Comparison of ENCODE assay signal across 20 cellular contexts in genomic region chr20:11050350-11050749, GRCh38.
DNase-seq lines count a peak whose midpoint lies in the region; ATAC-seq, FAIRE-seq and TF ChIP-seq lines count a peak whose summit lies in the region.
"Had no signal": no experiment of that assay in that cellular context is flagged by ENCODE, and none has a peak within 500 bp of the region (broad histone marks: within the 10 kb centered on the region; RNA-seq: fewer than 3 reads in every experiment).

No MANE protein-coding gene starts in this region.

- CTCF ChIA-PET in A549 (lab: Yijun Ruan, JAX) (interaction anchor here (0.6 to 1.7 kb wide), 5 partner anchors 10 to 45 kb away, joined by 3 to 5 read pairs (median 4); no protein-coding TSS in a partner anchor), IMR-90 (lab: Yijun Ruan, JAX) (interaction anchor here (0.6 kb wide), 1 partner anchor 13 kb away, joined by 3 read pairs; no protein-coding TSS in a partner anchor)

- no TSS peak for BruUV-seq in IMR-90 (replicated peaks; lab: Mats Ljungman, UMichigan)

- H3K9me1 ChIP-seq in IMR-90 (ENCODE audit: insufficient read depth, low read length), result no peaks in the 10 kb centered on the region

- dilution Hi-C loops in IMR-90 (cut with HindIII; ENCODE audit: low sequenced_read_pairs, unreplicated experiment), result no loop called here

- DNase-seq in A549 (ENCODE audit: low read depth in 1 of 2, low spot score in 1 of 2), result no peak
- DNase-seq in IMR-90, result no peak
- DNase-seq in RCC 7860 (ENCODE audit: low spot score), result no peak
- no peak for DNase-seq in GF-D8 (lab: John Stamatoyannopoulos, UW)
- DNase-seq in HuH-7.5 (ENCODE audit: low spot score), result no peak
- DNase-seq: 8988T; AML-193; Caco-2; Calu3; CD4-positive, alpha-beta T cell; CD8-positive, alpha-beta T cell; DMS79 treated with DMSO at 0.1 percent for 48 hours had no signal

- H3K4me3 ChIP-seq in A549 (no peak overlapping the region), IMR-90 (ENCODE audit: insufficient read depth, low read depth, low read length) (no peak overlapping the region)
- H3K4me3 ChIP-seq: BLaER1 treated with 17β-estradiol and CSF1 and Interleukin-3, amounts not matched to agents 10 nM and 100 nM; GM12878 had no signal

- H3K36me3 ChIP-seq in IMR-90 (ENCODE audit: control insufficient read depth, insufficient read depth, low read length), result no peaks in the 10 kb centered on the region
- H3K36me3 ChIP-seq: BLaER1 treated with 17β-estradiol and CSF1 and Interleukin-3, amounts not matched to agents 10 nM and 100 nM had no signal

- H3K14ac ChIP-seq in IMR-90 (replicated peaks; ENCODE audit: low read depth, low read length), result no peak overlapping the region

- no peak overlapping the region for H2BK15ac ChIP-seq in IMR-90 (ENCODE audit: low read depth, low read length)

- H3K27ac ChIP-seq in A549, result peak overlapping the region in 1 of 2 experiments; percentile 16; a peak in 1 of 6 replicates
- no peak overlapping the region for H3K27ac ChIP-seq in IMR-90 (ENCODE audit: insufficient read depth, low read length)
- H3K27ac ChIP-seq: BLaER1 treated with 17β-estradiol and CSF1 and Interleukin-3, amounts not matched to agents 10 nM and 100 nM; C4-2B had no signal

- WGBS in A549 (ENCODE audit: missing lambda C conversion rate), result 76% methylated on average over 2 of the region's 2 CpGs
- no CpG with 5 or more reads among the region's 2 CpGs for WGBS in IMR-90 (ENCODE audit: extremely low coverage in 2 of 2, insufficient read length in 1 of 2), 2 experiments

- no peak overlapping the region for H4K91ac ChIP-seq in IMR-90 (ENCODE audit: insufficient read depth, low read depth, low read length)

- no peak overlapping the region for H3K56ac ChIP-seq in IMR-90 (ENCODE audit: extremely low read depth, insufficient read depth, low read length)

- no peak for TF ChIP-seq RAD21 in A549 (conservative IDR thresholded peaks at IDR 0.05 in 1 of 2, IDR thresholded peaks at IDR 0.05 in 1 of 2)
- TF ChIP-seq RAD21 in IMR-90 (IDR thresholded peaks at IDR 0.05; ENCODE audit: low read length), result no peak

- TF ChIP-seq EP300 in A549 (IDR thresholded peaks at IDR 0.05), result no peak

- no peak overlapping the region for H2BK120ac ChIP-seq in IMR-90 (ENCODE audit: low read depth, low read length)

- H4K8ac ChIP-seq in IMR-90 (ENCODE audit: low read depth in 2 of 2, low read length in 2 of 2), result no peak overlapping the region

- no peaks in the 10 kb centered on the region for H3K27me3 ChIP-seq in IMR-90 (ENCODE audit: control insufficient read depth, insufficient read depth, low read length)
- H3K27me3 ChIP-seq: BLaER1 treated with 17β-estradiol and CSF1 and Interleukin-3, amounts not matched to agents 10 nM and 100 nM had no signal

- TF ChIP-seq POLR2A in A549 (IDR thresholded peaks at IDR 0.05; ENCODE audit: low read length) (no peak), IMR-90 (IDR thresholded peaks at IDR 0.05; ENCODE audit: low read depth, low read length) (no peak)

- no peak overlapping the region for H3K23ac ChIP-seq in IMR-90 (ENCODE audit: low read depth, low read length)

- H3K79me1 ChIP-seq in IMR-90 (ENCODE audit: low read depth in 1 of 2, low read length in 2 of 2), result no peaks in the 10 kb centered on the region

- ATAC-seq in A549 (no peak), IMR-90 (ENCODE audit: low read depth) (no peak)
- ATAC-seq: CD8-positive, alpha-beta T cell; GM12878 had no signal

- TF ChIP-seq CTCF in A549 (IDR thresholded peaks at IDR 0.05) (no peak), IMR-90 (conservative IDR thresholded peaks at IDR 0.05; ENCODE audit: low read depth, low read length) (no peak)

- no peak overlapping the region for H2BK5ac ChIP-seq in IMR-90 (ENCODE audit: low read depth, low read length, poor library complexity, severe bottlenecking)

- no peak overlapping the region for H2AFZ ChIP-seq in IMR-90 (replicated peaks; ENCODE audit: low read length, poor library complexity)

- H3K18ac ChIP-seq in IMR-90 (ENCODE audit: low read depth, low read length), result no peak overlapping the region

- H3K4me2 ChIP-seq in A549, result peak overlapping the region; percentile 2; the same call in 1 of the 3 replicates
- H3K4me2 ChIP-seq in IMR-90 (ENCODE audit: low read depth, low read length), result no peak overlapping the region
- H3K4me2 ChIP-seq: BLaER1 treated with 17β-estradiol and CSF1 and Interleukin-3, amounts not matched to agents 10 nM and 100 nM had no signal

- H4K20me1 ChIP-seq in IMR-90 (ENCODE audit: insufficient read depth, low read length), result no peaks in the 10 kb centered on the region
- H4K20me1 ChIP-seq: BLaER1 treated with 17β-estradiol and CSF1 and Interleukin-3, amounts not matched to agents 10 nM and 100 nM had no signal

- no peak overlapping the region for H2BK20ac ChIP-seq in IMR-90 (ENCODE audit: low read depth, low read length)

- in situ Hi-C loops in IMR-90 (cut with MboI; ENCODE audit: low sequenced_read_pairs), result no loop called here

- H2AK9ac ChIP-seq in IMR-90 (replicated peaks; ENCODE audit: low read depth, low read length, poor library complexity), result no peak overlapping the region

- FAIRE-seq in A549 (lab: Jason Lieb, UNC) (no peak), RCC 7860 (lab: Jason Lieb, UNC) (peak; percentile 33)
- FAIRE-seq: A204.1, D721Med, G401.6, GM12878, GM12892, GM18507 had no signal

- no peak overlapping the region for H3K9ac ChIP-seq in IMR-90 (ENCODE audit: low read depth, low read length)
- H3K9ac ChIP-seq: BLaER1 treated with 17β-estradiol and CSF1 and Interleukin-3, amounts not matched to agents 10 nM and 100 nM had no signal

- no peak overlapping the region for H3K4ac ChIP-seq in IMR-90 (ENCODE audit: low read depth, low read length)

- no peak overlapping the region for H4K5ac ChIP-seq in IMR-90 (ENCODE audit: low read depth, low read length)

- POLR2A ChIA-PET in A549 (lab: Yijun Ruan, JAX) (no interaction called here), IMR-90 (lab: Charles Lee; ENCODE audit: unreplicated experiment) (no interaction called here)

- intact Hi-C loops in IMR-90 (cut with micrococcal nuclease), result no loop called here

- H2AK5ac ChIP-seq in IMR-90 (ENCODE audit: low read depth, low read length), result no peak overlapping the region

- H3K4me1 ChIP-seq in A549 (peaks cover 9% of the 10 kb centered on the region; the same call in 2 of the 3 replicates), IMR-90 (ENCODE audit: control insufficient read depth, insufficient read depth, low read length) (no peaks in the 10 kb centered on the region)
- H3K4me1 ChIP-seq: BLaER1 treated with 17β-estradiol and CSF1 and Interleukin-3, amounts not matched to agents 10 nM and 100 nM had no signal

- H3K9me3 ChIP-seq in A549 (no peaks in the 10 kb centered on the region), IMR-90 (ENCODE audit: control insufficient read depth, insufficient read depth, low read length) (no peaks in the 10 kb centered on the region)
- H3K9me3 ChIP-seq: BLaER1 treated with 17β-estradiol and CSF1 and Interleukin-3, amounts not matched to agents 10 nM and 100 nM had no signal

TF ChIP-seq in A549, 52 proteins besides CTCF, POLR2A, EP300 and RAD21:
- TF ChIP-seq NFE2L2 (conservative IDR thresholded peaks at IDR 0.05; ENCODE audit: low read length), result 0 out of 2 replicates have a peak, but pooled peaks have one; percentile 10
- TF ChIP-seq BHLHE40 (IDR thresholded peaks at IDR 0.05; ENCODE audit: low read depth, low read length), result no peak
- TF ChIP-seq MAFK (IDR thresholded peaks at IDR 0.05; ENCODE audit: partially characterized antibody), result peak; percentile 90

TF ChIP-seq in IMR-90, 13 proteins besides CTCF, POLR2A, EP300 and RAD21:
- peak; percentile 64 for TF ChIP-seq MAFK (IDR thresholded peaks at IDR 0.05; ENCODE audit: low read depth, low read length)
- TF ChIP-seq USF2 (IDR thresholded peaks at IDR 0.05; ENCODE audit: low read depth, low read length), result no peak
- TF ChIP-seq RFX5 (IDR thresholded peaks at IDR 0.05; ENCODE audit: low read depth, low read length), result no peak
- TF ChIP-seq NFE2L2 (IDR thresholded peaks at IDR 0.05; ENCODE audit: low read depth, low read length), result peak; percentile 50
